22 cellular contexts compared by ENCODE assay signal in the genomic region with DNA sequence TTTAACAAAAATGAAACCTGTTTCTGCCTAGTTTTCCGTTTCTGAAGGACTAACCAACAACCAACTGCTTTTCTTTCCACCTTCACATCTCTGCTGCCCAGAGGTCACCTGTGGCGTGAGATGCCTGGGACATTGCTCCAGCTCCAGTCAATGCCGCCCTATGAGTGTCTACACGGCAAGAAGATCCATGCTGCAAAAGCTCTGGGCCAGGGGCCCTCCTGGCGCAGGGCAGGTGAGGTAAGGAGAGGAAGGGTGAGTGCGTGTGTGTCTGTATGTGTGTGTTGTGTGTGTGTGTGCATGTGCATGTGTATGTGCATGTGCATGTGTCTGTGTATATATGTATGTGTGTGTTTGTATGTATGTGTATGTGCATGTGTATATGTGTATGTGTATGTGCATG.
DNase-seq lines count a peak whose midpoint lies in the region; ATAC-seq, FAIRE-seq and TF ChIP-seq lines count a peak whose summit lies in the region.
"Had no signal": no experiment of that assay in that cellular context is flagged by ENCODE, and none has a peak within 500 bp of the region (broad histone marks: within the 10 kb centered on the region; RNA-seq: fewer than 3 reads in every experiment).

No MANE protein-coding gene starts in this region.

- no peaks in the 10 kb centered on the region for H3K36me3 Mint-ChIP-seq in chondrocyte (ENCODE audit: low read depth)

- H3K27ac Mint-ChIP-seq in chondrocyte (ENCODE audit: unreplicated experiment), result no peak overlapping the region
- H3K27ac Mint-ChIP-seq in stimulated activated naive CD8-positive, alpha-beta T cell treated with anti-CD3 and anti-CD28 coated beads, Interleukin-15, amount 100 ng/mL, for 72 hours, result no peak overlapping the region
- H3K27ac Mint-ChIP-seq: B cell had no signal

- H3K4me1 Mint-ChIP-seq in chondrocyte (ENCODE audit: low read depth), result peaks cover 7% of the 10 kb centered on the region
- H3K4me1 Mint-ChIP-seq in stimulated activated naive CD8-positive, alpha-beta T cell treated with anti-CD3 and anti-CD28 coated beads, Interleukin-15, amount 100 ng/mL, for 72 hours, result peaks cover 10% of the 10 kb centered on the region

- no peak overlapping the region for H3K4me3 Mint-ChIP-seq in chondrocyte (ENCODE audit: unreplicated experiment)
- no peak overlapping the region for H3K4me3 Mint-ChIP-seq in stimulated activated naive CD8-positive, alpha-beta T cell treated with anti-CD3 and anti-CD28 coated beads, Interleukin-15, amount 100 ng/mL, for 72 hours
- H3K4me3 Mint-ChIP-seq: B cell had no signal

- no peaks in the 10 kb centered on the region for H3K9me3 Mint-ChIP-seq in chondrocyte (ENCODE audit: low read depth)
- no peaks in the 10 kb centered on the region for H3K9me3 Mint-ChIP-seq in stimulated activated naive CD8-positive, alpha-beta T cell treated with anti-CD3 and anti-CD28 coated beads, Interleukin-15, amount 100 ng/mL, for 72 hours
- H3K9me3 Mint-ChIP-seq: CD8-positive, alpha-beta memory T cell had no signal

- ATAC-seq in HG03025 (IDR thresholded peaks at IDR 0.05; ENCODE audit: low FRiP score, unreplicated experiment), result no peak
- no peak for ATAC-seq in stimulated activated naive CD8-positive, alpha-beta T cell treated with anti-CD3 and anti-CD28 coated beads, Interleukin-15, amount 100 ng/mL, for 72 hours
- ATAC-seq: PC-3, Right ventricle myocardium inferior had no signal

- peaks cover 8% of the 10 kb centered on the region for H3K27me3 Mint-ChIP-seq in chondrocyte (ENCODE audit: low read depth)
- peaks cover 62% of the 10 kb centered on the region for H3K27me3 Mint-ChIP-seq in stimulated activated naive CD8-positive, alpha-beta T cell treated with anti-CD3 and anti-CD28 coated beads, Interleukin-15, amount 100 ng/mL, for 72 hours

- no peak for TF ChIP-seq CTCF in chondrocyte (IDR thresholded peaks at IDR 0.05)

- peak; percentile 18 for DNase-seq in activated CD4-positive, CD25-positive, alpha-beta regulatory T cell treated with anti-CD3 and anti-CD28 coated beads, Interleukin-2, amount 50 U/mL, for 72 hours
- no peak for DNase-seq in activated CD4-positive, CD25-positive, alpha-beta regulatory T cell (lab: John Stamatoyannopoulos, UW)
- peak; percentile 29 for DNase-seq in chondrocyte (ENCODE audit: low spot score)
- DNase-seq in mesenteric fat pad (ENCODE audit: low spot score), result peak; percentile 65
- no peak for DNase-seq in urothelium cell line (ENCODE audit: low spot score)
- no peak for DNase-seq in stimulated activated naive CD8-positive, alpha-beta T cell treated with anti-CD3 and anti-CD28 coated beads, Interleukin-15, amount 100 ng/mL, for 72 hours
- no peak for DNase-seq in cortex of kidney (lab: John Stamatoyannopoulos, UW)
- DNase-seq: CD8-positive, alpha-beta memory T cell; DMS153; DND-41; KBM-7; MV-4-11; NCI-H1105; NCI-H1436 treated with DMSO at 0.1 percent for 48 hours; NCI-H187 treated with DMSO at 0.1 percent for 48 hours; NCI-H524; NCI-H774; PC-3 had no signal

- FAIRE-seq in urothelium cell line (lab: Jason Lieb, UNC), result peak; percentile 63
- FAIRE-seq: GM18507 had no signal

Comparison
In these comparisons a context has a peak if more than half of its experiments do, and no peak if none do; other contexts are left out.
1. DNase-seq: peak in activated CD4-positive, CD25-positive, alpha-beta regulatory T cell treated with anti-CD3 and anti-CD28 coated beads, Interleukin-2, amount 50 U/mL, for 72 hours (single experiment), chondrocyte (single experiment) and mesenteric fat pad (single experiment); none in activated CD4-positive, CD25-positive, alpha-beta regulatory T cell (0 of 4), urothelium cell line (single experiment), stimulated activated naive CD8-positive, alpha-beta T cell treated with anti-CD3 and anti-CD28 coated beads, Interleukin-15, amount 100 ng/mL, for 72 hours (0 of 2) and cortex of kidney (single experiment).